1 cellular context compared by ENCODE assay signal in the genomic region with DNA sequence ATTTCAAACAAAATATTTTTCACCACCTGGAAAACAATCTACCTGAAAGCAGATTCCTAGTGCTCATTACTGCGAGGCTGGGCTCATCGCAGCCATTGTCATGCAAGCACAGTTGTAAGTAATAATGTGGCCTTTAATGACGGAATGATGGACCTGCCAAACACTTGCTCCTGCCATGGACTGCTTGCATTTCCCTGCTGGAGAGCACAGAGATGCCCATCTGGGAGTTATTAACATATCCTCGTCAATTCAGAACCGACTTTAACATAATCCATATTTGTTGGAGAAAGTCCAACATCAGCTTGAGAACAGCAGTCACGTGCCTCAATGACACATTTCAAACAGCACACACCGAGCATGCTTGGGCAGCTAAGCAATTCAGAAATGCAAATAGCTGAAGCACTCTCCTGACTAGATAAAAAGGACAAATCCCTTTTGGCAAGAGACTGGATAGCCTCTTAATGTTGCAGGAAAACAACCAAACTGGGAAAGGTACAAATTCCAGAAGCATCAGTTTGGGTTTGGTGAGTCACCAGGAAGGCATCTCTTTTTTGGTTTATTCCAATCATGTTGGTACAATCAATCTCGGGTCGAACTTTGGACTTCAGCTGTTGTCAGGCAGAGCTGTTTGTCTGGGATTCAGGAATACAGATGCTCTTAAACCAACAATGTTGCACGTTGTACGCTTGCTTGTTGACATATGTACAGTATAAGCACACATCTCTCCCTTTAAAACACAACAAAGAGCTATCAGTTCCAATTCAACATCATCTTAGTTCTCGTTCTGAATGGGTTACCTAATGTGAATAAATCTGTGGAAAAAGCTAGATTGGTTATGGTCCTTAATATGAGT.
TF ChIP-seq lines count a peak whose summit lies in the region.

No MANE protein-coding gene starts in this region.

TF ChIP-seq in HepG2, 621 proteins besides CTCF, POLR2A, EP300 and RAD21 (continued from another document and continues in another):
- TF ChIP-seq HNF1A (IDR thresholded peaks at IDR 0.05; ENCODE audit: low read depth), result peak; percentile 50; the same call in 1 of the 2 replicates
- TF ChIP-seq HNF1A (CRISPR knock-in tag; IDR thresholded peaks at IDR 0.05; ENCODE audit: borderline replicate concordance), result peak; percentile 72; the same call in 1 of the 2 replicates
- no peak for TF ChIP-seq ZNF790 (CRISPR knock-in tag; IDR thresholded peaks at IDR 0.05; ENCODE audit: borderline replicate concordance)
- TF ChIP-seq ZNF382 (CRISPR knock-in tag; IDR thresholded peaks at IDR 0.05; ENCODE audit: borderline replicate concordance), result no peak
- TF ChIP-seq CREB1 (IDR thresholded peaks at IDR 0.05), result peak; percentile 61
- TF ChIP-seq CREB1 (CRISPR knock-in tag; IDR thresholded peaks at IDR 0.05), result peak; percentile 84
- TF ChIP-seq THAP11 (CRISPR knock-in tag; IDR thresholded peaks at IDR 0.05), result peak; percentile 80
- no peak for TF ChIP-seq NFE2L2 (IDR thresholded peaks at IDR 0.05; ENCODE audit: low read length)
- TF ChIP-seq RELA (CRISPR knock-in tag; IDR thresholded peaks at IDR 0.05), result no peak
- no peak; the same call in 1 of the 2 replicates for TF ChIP-seq NR2F6 (IDR thresholded peaks at IDR 0.05)
- TF ChIP-seq NR2F6 (CRISPR knock-in tag; IDR thresholded peaks at IDR 0.05), result peak; percentile 66
- TF ChIP-seq ZNF746 (CRISPR knock-in tag; IDR thresholded peaks at IDR 0.05), result no peak
- TF ChIP-seq ZNF564 (CRISPR knock-in tag; IDR thresholded peaks at IDR 0.05), result 0 out of 2 replicates have a peak, but pooled peaks have one; percentile 50
- TF ChIP-seq CC2D1A (CRISPR knock-in tag; IDR thresholded peaks at IDR 0.05), result no peak
- TF ChIP-seq ATRX (CRISPR knock-in tag; IDR thresholded peaks at IDR 0.05; ENCODE audit: borderline replicate concordance), result no peak
- TF ChIP-seq, protein P1, sequence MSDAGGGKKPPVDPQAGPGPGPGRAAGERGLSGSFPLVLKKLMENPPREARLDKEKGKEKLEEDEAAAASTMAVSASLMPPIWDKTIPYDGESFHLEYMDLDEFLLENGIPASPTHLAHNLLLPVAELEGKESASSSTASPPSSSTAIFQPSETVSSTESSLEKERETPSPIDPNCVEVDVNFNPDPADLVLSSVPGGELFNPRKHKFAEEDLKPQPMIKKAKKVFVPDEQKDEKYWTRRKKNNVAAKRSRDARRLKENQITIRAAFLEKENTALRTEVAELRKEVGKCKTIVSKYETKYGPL (CRISPR knock-in tag; IDR thresholded peaks at IDR 0.05), result no peak
- TF ChIP-seq, protein P2, sequence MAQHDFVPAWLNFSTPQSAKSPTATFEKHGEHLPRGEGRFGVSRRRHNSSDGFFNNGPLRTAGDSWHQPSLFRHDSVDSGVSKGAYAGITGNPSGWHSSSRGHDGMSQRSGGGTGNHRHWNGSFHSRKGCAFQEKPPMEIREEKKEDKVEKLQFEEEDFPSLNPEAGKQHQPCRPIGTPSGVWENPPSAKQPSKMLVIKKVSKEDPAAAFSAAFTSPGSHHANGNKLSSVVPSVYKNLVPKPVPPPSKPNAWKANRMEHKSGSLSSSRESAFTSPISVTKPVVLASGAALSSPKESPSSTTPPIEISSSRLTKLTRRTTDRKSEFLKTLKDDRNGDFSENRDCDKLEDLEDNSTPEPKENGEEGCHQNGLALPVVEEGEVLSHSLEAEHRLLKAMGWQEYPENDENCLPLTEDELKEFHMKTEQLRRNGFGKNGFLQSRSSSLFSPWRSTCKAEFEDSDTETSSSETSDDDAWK (CRISPR knock-in tag; IDR thresholded peaks at IDR 0.05), result no peak
- TF ChIP-seq TCF7 (IDR thresholded peaks at IDR 0.05; ENCODE audit: low read depth), result peak; percentile 70
- TF ChIP-seq, protein P3, sequence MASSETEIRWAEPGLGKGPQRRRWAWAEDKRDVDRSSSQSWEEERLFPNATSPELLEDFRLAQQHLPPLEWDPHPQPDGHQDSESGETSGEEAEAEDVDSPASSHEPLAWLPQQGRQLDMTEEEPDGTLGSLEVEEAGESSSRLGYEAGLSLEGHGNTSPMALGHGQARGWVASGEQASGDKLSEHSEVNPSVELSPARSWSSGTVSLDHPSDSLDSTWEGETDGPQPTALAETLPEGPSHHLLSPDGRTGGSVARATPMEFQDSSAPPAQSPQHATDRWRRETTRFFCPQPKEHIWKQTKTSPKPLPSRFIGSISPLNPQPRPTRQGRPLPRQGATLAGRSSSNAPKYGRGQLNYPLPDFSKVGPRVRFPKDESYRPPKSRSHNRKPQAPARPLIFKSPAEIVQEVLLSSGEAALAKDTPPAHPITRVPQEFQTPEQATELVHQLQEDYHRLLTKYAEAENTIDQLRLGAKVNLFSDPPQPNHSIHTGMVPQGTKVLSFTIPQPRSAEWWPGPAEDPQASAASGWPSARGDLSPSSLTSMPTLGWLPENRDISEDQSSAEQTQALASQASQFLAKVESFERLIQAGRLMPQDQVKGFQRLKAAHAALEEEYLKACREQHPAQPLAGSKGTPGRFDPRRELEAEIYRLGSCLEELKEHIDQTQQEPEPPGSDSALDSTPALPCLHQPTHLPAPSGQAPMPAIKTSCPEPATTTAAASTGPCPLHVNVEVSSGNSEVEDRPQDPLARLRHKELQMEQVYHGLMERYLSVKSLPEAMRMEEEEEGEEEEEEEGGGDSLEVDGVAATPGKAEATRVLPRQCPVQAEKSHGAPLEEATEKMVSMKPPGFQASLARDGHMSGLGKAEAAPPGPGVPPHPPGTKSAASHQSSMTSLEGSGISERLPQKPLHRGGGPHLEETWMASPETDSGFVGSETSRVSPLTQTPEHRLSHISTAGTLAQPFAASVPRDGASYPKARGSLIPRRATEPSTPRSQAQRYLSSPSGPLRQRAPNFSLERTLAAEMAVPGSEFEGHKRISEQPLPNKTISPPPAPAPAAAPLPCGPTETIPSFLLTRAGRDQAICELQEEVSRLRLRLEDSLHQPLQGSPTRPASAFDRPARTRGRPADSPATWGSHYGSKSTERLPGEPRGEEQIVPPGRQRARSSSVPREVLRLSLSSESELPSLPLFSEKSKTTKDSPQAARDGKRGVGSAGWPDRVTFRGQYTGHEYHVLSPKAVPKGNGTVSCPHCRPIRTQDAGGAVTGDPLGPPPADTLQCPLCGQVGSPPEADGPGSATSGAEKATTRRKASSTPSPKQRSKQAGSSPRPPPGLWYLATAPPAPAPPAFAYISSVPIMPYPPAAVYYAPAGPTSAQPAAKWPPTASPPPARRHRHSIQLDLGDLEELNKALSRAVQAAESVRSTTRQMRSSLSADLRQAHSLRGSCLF (CRISPR knock-in tag; IDR thresholded peaks at IDR 0.05; ENCODE audit: borderline replicate concordance), result no peak; the same call in 1 of the 2 replicates
- peak; percentile 96 for TF ChIP-seq HMG20A (CRISPR knock-in tag; IDR thresholded peaks at IDR 0.05; ENCODE audit: borderline replicate concordance)
- TF ChIP-seq ZSCAN12 (CRISPR knock-in tag; IDR thresholded peaks at IDR 0.05), result 0 out of 2 replicates have a peak, but pooled peaks have one; percentile 35
- TF ChIP-seq, protein P4, sequence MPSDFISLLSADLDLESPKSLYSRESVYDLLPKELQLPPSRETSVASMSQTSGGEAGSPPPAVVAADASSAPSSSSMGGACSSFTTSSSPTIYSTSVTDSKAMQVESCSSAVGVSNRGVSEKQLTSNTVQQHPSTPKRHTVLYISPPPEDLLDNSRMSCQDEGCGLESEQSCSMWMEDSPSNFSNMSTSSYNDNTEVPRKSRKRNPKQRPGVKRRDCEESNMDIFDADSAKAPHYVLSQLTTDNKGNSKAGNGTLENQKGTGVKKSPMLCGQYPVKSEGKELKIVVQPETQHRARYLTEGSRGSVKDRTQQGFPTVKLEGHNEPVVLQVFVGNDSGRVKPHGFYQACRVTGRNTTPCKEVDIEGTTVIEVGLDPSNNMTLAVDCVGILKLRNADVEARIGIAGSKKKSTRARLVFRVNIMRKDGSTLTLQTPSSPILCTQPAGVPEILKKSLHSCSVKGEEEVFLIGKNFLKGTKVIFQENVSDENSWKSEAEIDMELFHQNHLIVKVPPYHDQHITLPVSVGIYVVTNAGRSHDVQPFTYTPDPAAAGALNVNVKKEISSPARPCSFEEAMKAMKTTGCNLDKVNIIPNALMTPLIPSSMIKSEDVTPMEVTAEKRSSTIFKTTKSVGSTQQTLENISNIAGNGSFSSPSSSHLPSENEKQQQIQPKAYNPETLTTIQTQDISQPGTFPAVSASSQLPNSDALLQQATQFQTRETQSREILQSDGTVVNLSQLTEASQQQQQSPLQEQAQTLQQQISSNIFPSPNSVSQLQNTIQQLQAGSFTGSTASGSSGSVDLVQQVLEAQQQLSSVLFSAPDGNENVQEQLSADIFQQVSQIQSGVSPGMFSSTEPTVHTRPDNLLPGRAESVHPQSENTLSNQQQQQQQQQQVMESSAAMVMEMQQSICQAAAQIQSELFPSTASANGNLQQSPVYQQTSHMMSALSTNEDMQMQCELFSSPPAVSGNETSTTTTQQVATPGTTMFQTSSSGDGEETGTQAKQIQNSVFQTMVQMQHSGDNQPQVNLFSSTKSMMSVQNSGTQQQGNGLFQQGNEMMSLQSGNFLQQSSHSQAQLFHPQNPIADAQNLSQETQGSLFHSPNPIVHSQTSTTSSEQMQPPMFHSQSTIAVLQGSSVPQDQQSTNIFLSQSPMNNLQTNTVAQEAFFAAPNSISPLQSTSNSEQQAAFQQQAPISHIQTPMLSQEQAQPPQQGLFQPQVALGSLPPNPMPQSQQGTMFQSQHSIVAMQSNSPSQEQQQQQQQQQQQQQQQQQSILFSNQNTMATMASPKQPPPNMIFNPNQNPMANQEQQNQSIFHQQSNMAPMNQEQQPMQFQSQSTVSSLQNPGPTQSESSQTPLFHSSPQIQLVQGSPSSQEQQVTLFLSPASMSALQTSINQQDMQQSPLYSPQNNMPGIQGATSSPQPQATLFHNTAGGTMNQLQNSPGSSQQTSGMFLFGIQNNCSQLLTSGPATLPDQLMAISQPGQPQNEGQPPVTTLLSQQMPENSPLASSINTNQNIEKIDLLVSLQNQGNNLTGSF (CRISPR knock-in tag; IDR thresholded peaks at IDR 0.05), result no peak
- TF ChIP-seq PREB (CRISPR knock-in tag; IDR thresholded peaks at IDR 0.05), result no peak
- no peak for TF ChIP-seq REPIN1 (CRISPR knock-in tag; IDR thresholded peaks at IDR 0.05; ENCODE audit: borderline replicate concordance, low read depth)
- TF ChIP-seq ADNP (CRISPR knock-in tag; IDR thresholded peaks at IDR 0.05), result no peak
- peak; percentile 57; the same call in 1 of the 2 replicates for TF ChIP-seq ZBTB21 (CRISPR knock-in tag; IDR thresholded peaks at IDR 0.05)
- TF ChIP-seq ISL2 (CRISPR knock-in tag; IDR thresholded peaks at IDR 0.05), result peak; percentile 92
- no peak; the same call in 1 of the 2 replicates for TF ChIP-seq ZFP36L1 (CRISPR knock-in tag; IDR thresholded peaks at IDR 0.05)
- TF ChIP-seq KDM1A (CRISPR knock-in tag; IDR thresholded peaks at IDR 0.05), result peak; percentile 98
- TF ChIP-seq CREM (IDR thresholded peaks at IDR 0.05), result peak; percentile 84
- no peak for TF ChIP-seq CREM (CRISPR knock-in tag; IDR thresholded peaks at IDR 0.05)
- peak; percentile 67 for TF ChIP-seq SP5 (CRISPR knock-in tag; IDR thresholded peaks at IDR 0.05; ENCODE audit: borderline replicate concordance, low read depth)
- TF ChIP-seq ZMAT3 (CRISPR knock-in tag; conservative IDR thresholded peaks at IDR 0.05), result no peak; the same call in 1 of the 2 replicates
- no peak for TF ChIP-seq ZNF383 (CRISPR knock-in tag; IDR thresholded peaks at IDR 0.05; ENCODE audit: borderline replicate concordance)
- TF ChIP-seq MXD3 (CRISPR knock-in tag; IDR thresholded peaks at IDR 0.05), result no peak
- TF ChIP-seq ZNF460 (CRISPR knock-in tag; IDR thresholded peaks at IDR 0.05; ENCODE audit: borderline replicate concordance), result no peak
- TF ChIP-seq FOXP1 (IDR thresholded peaks at IDR 0.05), result peak; percentile 99
- TF ChIP-seq FOXP1 (CRISPR knock-in tag; IDR thresholded peaks at IDR 0.05), result peak; percentile 99
